Comparison of ENCODE assay signal across 1 cellular context in the genomic region with DNA sequence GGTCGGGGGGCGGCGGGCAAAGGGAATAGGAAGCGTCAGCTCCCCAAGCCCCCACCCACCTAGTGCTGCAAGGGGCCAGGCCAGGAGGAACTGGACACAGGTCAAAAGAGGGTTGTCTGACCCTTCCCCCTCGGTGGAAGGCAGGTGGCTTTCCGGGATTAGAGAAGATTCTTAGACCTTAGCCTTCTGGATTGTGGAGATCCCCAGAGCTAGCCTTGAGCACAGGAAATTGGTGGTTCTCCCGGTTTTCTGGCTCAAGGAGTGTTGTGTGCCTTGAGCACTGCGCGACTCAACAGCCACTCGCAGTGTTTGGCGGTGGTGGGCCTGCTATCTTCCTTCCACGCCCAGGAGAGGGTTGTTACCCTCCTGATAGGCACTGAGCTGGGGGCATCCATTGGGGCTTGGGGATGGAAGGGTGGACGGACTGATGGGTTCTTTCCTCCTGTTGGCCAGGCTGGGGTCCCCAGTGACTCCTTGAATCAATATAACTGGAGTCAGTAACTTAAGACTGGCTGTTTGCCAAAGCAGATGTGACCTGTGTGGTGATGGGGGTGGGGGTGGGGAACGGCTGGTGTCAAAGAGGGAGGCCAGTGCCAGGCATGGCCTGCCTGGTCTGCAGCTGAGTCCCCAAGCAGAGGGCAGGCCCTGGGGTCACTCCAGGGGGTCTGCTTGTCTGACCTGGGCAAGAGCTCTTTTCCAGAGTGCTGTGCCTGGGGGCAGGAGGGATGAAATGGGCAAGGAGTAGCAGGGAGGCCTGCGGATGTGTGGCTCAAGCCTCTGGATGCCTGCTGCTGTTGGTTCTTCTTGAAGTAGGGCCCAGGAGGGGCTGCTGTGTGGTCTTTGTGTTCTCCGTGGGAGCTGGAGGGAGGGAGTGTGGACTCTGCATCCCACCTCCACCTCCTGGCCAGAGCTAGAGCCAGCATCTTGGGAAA.
TF ChIP-seq lines count a peak whose summit lies in the region.

No MANE protein-coding gene starts in this region.

TF ChIP-seq in SK-N-SH treated with all-trans-retinoic acid at 6 μM for 48 hours, 23 proteins besides CTCF, POLR2A, EP300 and RAD21 (continued from another document):
- TF ChIP-seq, protein P1, sequence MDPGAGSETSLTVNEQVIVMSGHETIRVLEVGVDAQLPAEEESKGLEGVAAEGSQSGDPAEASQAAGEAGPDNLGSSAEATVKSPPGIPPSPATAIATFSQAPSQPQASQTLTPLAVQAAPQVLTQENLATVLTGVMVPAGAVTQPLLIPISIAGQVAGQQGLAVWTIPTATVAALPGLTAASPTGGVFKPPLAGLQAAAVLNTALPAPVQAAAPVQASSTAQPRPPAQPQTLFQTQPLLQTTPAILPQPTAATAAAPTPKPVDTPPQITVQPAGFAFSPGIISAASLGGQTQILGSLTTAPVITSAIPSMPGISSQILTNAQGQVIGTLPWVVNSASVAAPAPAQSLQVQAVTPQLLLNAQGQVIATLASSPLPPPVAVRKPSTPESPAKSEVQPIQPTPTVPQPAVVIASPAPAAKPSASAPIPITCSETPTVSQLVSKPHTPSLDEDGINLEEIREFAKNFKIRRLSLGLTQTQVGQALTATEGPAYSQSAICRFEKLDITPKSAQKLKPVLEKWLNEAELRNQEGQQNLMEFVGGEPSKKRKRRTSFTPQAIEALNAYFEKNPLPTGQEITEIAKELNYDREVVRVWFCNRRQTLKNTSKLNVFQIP (CRISPR knock-in tag; IDR thresholded peaks at IDR 0.05; ENCODE audit: borderline replicate concordance, low read depth), result no peak
- TF ChIP-seq TSHZ2 (CRISPR knock-in tag; IDR thresholded peaks at IDR 0.05), result no peak
- TF ChIP-seq, protein P2, sequence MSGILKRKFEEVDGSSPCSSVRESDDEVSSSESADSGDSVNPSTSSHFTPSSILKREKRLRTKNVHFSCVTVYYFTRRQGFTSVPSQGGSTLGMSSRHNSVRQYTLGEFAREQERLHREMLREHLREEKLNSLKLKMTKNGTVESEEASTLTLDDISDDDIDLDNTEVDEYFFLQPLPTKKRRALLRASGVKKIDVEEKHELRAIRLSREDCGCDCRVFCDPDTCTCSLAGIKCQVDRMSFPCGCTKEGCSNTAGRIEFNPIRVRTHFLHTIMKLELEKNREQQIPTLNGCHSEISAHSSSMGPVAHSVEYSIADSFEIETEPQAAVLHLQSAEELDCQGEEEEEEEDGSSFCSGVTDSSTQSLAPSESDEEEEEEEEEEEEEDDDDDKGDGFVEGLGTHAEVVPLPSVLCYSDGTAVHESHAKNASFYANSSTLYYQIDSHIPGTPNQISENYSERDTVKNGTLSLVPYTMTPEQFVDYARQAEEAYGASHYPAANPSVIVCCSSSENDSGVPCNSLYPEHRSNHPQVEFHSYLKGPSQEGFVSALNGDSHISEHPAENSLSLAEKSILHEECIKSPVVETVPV (CRISPR knock-in tag; IDR thresholded peaks at IDR 0.05), result no peak
- no peak for TF ChIP-seq ZNF565 (CRISPR knock-in tag; conservative IDR thresholded peaks at IDR 0.05; ENCODE audit: low read depth)
- TF ChIP-seq GLIS3 (CRISPR knock-in tag; IDR thresholded peaks at IDR 0.05), result no peak
- no peak for TF ChIP-seq ZFP30 (CRISPR knock-in tag; IDR thresholded peaks at IDR 0.05)
- no peak for TF ChIP-seq ZNF70 (CRISPR knock-in tag; IDR thresholded peaks at IDR 0.05)
- TF ChIP-seq TCF4 (CRISPR knock-in tag; IDR thresholded peaks at IDR 0.05; ENCODE audit: borderline replicate concordance), result no peak
- TF ChIP-seq ARNTL (CRISPR knock-in tag; IDR thresholded peaks at IDR 0.05; ENCODE audit: borderline replicate concordance, low read depth), result no peak
- TF ChIP-seq CREB5 (CRISPR knock-in tag; IDR thresholded peaks at IDR 0.05; ENCODE audit: low read depth), result no peak
- TF ChIP-seq SNAI2 (CRISPR knock-in tag; IDR thresholded peaks at IDR 0.05), result no peak
